ENCODE assay signal across 15 cellular contexts in genomic region chr17:21697508-21697860, GRCh38. TPM values are rescaled to one million over a fixed set of nuclear protein-coding genes. Genes with fewer than 3 reads are reported as not detected.
"Had no signal": no experiment of that assay in that cellular context is flagged by ENCODE, and none has a peak within 500 bp of the region (broad histone marks: within the 10 kb centered on the region; RNA-seq: fewer than 3 reads in every experiment).

No MANE protein-coding gene starts in this region.

RNA-seq across cellular contexts. Expression of gene KCNJ18, which starts 5.2 kb away (rescaled TPM):
- total RNA-seq: activated B cell treated with CpG ODN at 0.5 μM for 24 hours; activated CD4-positive, alpha-beta memory T cell treated with anti-CD3 and anti-CD28 coated beads for 36 hours; activated CD4-positive, alpha-beta memory T cell treated with anti-CD3 and anti-CD28 coated beads, Interleukin-2, amount 10 ng/mL, durations not matched to agents 7 days and 5 days; activated CD4-positive, alpha-beta T cell treated with anti-CD3 and anti-CD28 coated beads for 36 hours; activated CD4-positive, alpha-beta T cell treated with anti-CD3 and anti-CD28 coated beads, Interleukin-2, amount 10 ng/mL, durations not matched to agents 24 days and 14 days; activated CD4-positive, alpha-beta T cell treated with anti-CD3 and anti-CD28 coated beads, Interleukin-2, amount 10 ng/mL, durations not matched to agents 7 days and 5 days; activated CD8-positive, alpha-beta memory T cell treated with anti-CD3 and anti-CD28 coated beads for 36 hours; activated CD8-positive, alpha-beta memory T cell treated with anti-CD3 and anti-CD28 coated beads, Interleukin-2, amount 10 ng/mL, durations not matched to agents 7 days and 5 days; activated CD8-positive, alpha-beta T cell treated with anti-CD3 and anti-CD28 coated beads for 36 hours; activated CD8-positive, alpha-beta T cell treated with anti-CD3 and anti-CD28 coated beads, Interleukin-2, amount 10 ng/mL, durations not matched to agents 7 days and 5 days; T-cell; T-helper 1 cell treated with Interleukin-12 subunit alpha and Interleukin-12 subunit beta and Interleukin-4 antibody, amounts not matched to agents 30 ng/mL and 1 ng/mL, for 36 hours; T-helper 17 cell; T-helper 2 cell treated with Interferon-gamma antibody and Interleukin-4, amounts not matched to agents 100 ng/mL and 5 ng/mL, for 36 hours; WTC11 had no signal
